26 cellular contexts compared by ENCODE assay signal in genomic region chr5:107598958-107599357, GRCh38.
DNase-seq lines count a peak whose midpoint lies in the region; ATAC-seq, FAIRE-seq and TF ChIP-seq lines count a peak whose summit lies in the region.
"Had no signal": no experiment of that assay in that cellular context is flagged by ENCODE, and none has a peak within 500 bp of the region (broad histone marks: within the 10 kb centered on the region; RNA-seq: fewer than 3 reads in every experiment).

No MANE protein-coding gene starts in this region.

- peaks cover 59% of the 10 kb centered on the region for H3K4me1 ChIP-seq in A549
- H3K4me1 ChIP-seq: SJSA1 had no signal

- peak; percentile 79 for FAIRE-seq in A549 (lab: Jason Lieb, UNC)
- FAIRE-seq: A204.1, GM12892 had no signal

- H3K27ac ChIP-seq in A549: peak overlapping the region; percentile 8 to 9; a peak in 3 of 6 replicates
- H3K27ac ChIP-seq: BLaER1 treated with 17β-estradiol and CSF1 and Interleukin-3, amounts not matched to agents 10 nM and 100 nM; KMS-11; SJSA1 had no signal

- intact Hi-C loops in left colon (cut with DNase I, micrococcal nuclease): no loop called here

- no peak for TF ChIP-seq EP300 in A549 (IDR thresholded peaks at IDR 0.05)

- no peak for TF ChIP-seq CTCF in A549 (IDR thresholded peaks at IDR 0.05)

- H3K4me3 ChIP-seq in A549: no peak overlapping the region
- H3K4me3 ChIP-seq: BLaER1 treated with 17β-estradiol and CSF1 and Interleukin-3, amounts not matched to agents 10 nM and 100 nM; SJSA1 had no signal

- TF ChIP-seq RAD21 in A549 (conservative IDR thresholded peaks at IDR 0.05 in 1 of 2, IDR thresholded peaks at IDR 0.05 in 1 of 2): no peak

- CTCF ChIA-PET in A549 (lab: Yijun Ruan, JAX): interaction anchor here (2.3 kb wide), 1 partner anchor 27 kb away, joined by 11 read pairs; no protein-coding TSS in a partner anchor

- 2% methylated on average over 4 of the region's 4 CpGs for WGBS in A549 (ENCODE audit: missing lambda C conversion rate)

- H3K9me3 ChIP-seq in A549: no peaks in the 10 kb centered on the region
- H3K9me3 ChIP-seq: BLaER1 treated with 17β-estradiol and CSF1 and Interleukin-3, amounts not matched to agents 10 nM and 100 nM; SJSA1 had no signal

- peak in 1 of 2 experiments; percentile 81; a peak in 3 of 6 replicates for ATAC-seq in A549
- ATAC-seq in left colon: peak; percentile 90
- ATAC-seq in GM18861 (IDR thresholded peaks at IDR 0.05; ENCODE audit: unreplicated experiment): no peak

- POLR2A ChIA-PET in A549 (lab: Yijun Ruan, JAX): no interaction called here

- peak in 1 of 2 experiments; percentile 62 for DNase-seq in A549 (ENCODE audit: low read depth in 1 of 2, low spot score in 1 of 2)
- DNase-seq in DMS53 treated with DMSO at 0.1 percent for 48 hours (lab: John Stamatoyannopoulos, UW; ENCODE audit: unreplicated experiment): peak; percentile 7
- DNase-seq in NCI-H526 treated with DMSO at 0.1 percent for 48 hours (lab: John Stamatoyannopoulos, UW): peak; percentile 59
- no peak for DNase-seq in left colon
- DNase-seq in kidney glomerular epithelial cell (lab: John Stamatoyannopoulos, UW): no peak
- no peak for DNase-seq in NCI-H2171 treated with DMSO at 0.1 percent for 48 hours (lab: John Stamatoyannopoulos, UW)
- DNase-seq: AML-193; CD4-positive, alpha-beta T cell; COR-L47; DMS 273 treated with DMSO at 0.1 percent for 48 hours; DND-41; H7; HFFc6; NCI-H1048; NCI-H1417; NCI-H1694; NCI-H2029 treated with DMSO at 0.1 percent for 48 hours; NCI-H2227 treated with DMSO at 0.1 percent for 48 hours; Right ventricle myocardium superior; RPMI8226 had no signal

- H3K4me2 ChIP-seq in A549: peak overlapping the region; percentile 57
- H3K4me2 ChIP-seq: BLaER1 treated with 17β-estradiol and CSF1 and Interleukin-3, amounts not matched to agents 10 nM and 100 nM; KMS-11 had no signal

- TF ChIP-seq POLR2A in A549 (IDR thresholded peaks at IDR 0.05; ENCODE audit: low read length): no peak

TF ChIP-seq in A549, 52 proteins besides CTCF, POLR2A, EP300 and RAD21:
- no peak for TF ChIP-seq JUN (IDR thresholded peaks at IDR 0.05)
- peak; percentile 76 for TF ChIP-seq GATA3 (IDR thresholded peaks at IDR 0.05; ENCODE audit: borderline replicate concordance)

Comparison
In these comparisons a context has a peak if more than half of its experiments do, and no peak if none do; other contexts are left out.
1. DNase-seq: peak in DMS53 treated with DMSO at 0.1 percent for 48 hours (single experiment) and NCI-H526 treated with DMSO at 0.1 percent for 48 hours (single experiment); none in left colon (0 of 2), kidney glomerular epithelial cell (single experiment) and NCI-H2171 treated with DMSO at 0.1 percent for 48 hours (single experiment).